1 cellular context compared by ENCODE assay signal in the genomic region with DNA sequence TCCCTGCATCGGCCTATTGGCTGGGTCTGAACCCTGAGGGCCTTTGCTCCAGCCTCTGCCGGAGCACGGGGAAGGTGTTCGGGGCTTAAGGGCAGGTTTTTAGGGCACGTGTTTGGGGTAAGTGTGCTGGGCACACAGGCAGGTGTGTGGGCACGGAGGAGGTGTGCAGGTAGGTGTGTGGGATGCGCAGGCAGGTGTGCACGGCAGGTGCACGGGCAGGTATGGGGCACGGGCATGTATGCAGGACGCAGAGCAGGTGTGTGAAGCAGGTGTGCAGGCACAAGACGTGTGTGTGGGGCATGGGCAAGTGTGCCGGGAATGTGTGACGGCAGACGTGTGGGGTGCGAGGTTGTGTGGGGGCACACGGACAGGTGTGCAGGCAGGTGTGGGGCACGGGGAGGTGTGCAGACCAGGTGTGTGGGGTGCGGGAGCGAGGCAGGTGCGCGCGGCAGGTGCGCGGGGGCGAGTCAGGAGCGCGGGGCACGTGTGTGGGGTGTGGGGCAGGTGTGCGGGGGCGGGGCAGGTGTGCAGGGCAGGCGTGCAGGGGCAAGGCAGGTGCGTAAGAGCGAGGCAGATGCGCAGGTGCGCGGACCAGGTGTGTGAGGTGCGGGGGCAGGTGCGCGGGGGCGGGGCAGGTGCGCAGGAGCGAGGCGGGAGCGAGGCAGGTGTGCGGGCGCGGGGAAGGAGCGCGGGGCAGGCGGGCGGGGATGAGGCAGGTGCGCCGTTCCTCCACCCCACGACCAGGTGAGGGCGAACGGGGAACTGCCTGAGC.
TF ChIP-seq lines count a peak whose summit lies in the region.

No MANE protein-coding gene starts in this region.

TF ChIP-seq in HepG2, 621 proteins besides CTCF, POLR2A, EP300 and RAD21 (continued from another document and continues in another):
- TF ChIP-seq, protein P1, sequence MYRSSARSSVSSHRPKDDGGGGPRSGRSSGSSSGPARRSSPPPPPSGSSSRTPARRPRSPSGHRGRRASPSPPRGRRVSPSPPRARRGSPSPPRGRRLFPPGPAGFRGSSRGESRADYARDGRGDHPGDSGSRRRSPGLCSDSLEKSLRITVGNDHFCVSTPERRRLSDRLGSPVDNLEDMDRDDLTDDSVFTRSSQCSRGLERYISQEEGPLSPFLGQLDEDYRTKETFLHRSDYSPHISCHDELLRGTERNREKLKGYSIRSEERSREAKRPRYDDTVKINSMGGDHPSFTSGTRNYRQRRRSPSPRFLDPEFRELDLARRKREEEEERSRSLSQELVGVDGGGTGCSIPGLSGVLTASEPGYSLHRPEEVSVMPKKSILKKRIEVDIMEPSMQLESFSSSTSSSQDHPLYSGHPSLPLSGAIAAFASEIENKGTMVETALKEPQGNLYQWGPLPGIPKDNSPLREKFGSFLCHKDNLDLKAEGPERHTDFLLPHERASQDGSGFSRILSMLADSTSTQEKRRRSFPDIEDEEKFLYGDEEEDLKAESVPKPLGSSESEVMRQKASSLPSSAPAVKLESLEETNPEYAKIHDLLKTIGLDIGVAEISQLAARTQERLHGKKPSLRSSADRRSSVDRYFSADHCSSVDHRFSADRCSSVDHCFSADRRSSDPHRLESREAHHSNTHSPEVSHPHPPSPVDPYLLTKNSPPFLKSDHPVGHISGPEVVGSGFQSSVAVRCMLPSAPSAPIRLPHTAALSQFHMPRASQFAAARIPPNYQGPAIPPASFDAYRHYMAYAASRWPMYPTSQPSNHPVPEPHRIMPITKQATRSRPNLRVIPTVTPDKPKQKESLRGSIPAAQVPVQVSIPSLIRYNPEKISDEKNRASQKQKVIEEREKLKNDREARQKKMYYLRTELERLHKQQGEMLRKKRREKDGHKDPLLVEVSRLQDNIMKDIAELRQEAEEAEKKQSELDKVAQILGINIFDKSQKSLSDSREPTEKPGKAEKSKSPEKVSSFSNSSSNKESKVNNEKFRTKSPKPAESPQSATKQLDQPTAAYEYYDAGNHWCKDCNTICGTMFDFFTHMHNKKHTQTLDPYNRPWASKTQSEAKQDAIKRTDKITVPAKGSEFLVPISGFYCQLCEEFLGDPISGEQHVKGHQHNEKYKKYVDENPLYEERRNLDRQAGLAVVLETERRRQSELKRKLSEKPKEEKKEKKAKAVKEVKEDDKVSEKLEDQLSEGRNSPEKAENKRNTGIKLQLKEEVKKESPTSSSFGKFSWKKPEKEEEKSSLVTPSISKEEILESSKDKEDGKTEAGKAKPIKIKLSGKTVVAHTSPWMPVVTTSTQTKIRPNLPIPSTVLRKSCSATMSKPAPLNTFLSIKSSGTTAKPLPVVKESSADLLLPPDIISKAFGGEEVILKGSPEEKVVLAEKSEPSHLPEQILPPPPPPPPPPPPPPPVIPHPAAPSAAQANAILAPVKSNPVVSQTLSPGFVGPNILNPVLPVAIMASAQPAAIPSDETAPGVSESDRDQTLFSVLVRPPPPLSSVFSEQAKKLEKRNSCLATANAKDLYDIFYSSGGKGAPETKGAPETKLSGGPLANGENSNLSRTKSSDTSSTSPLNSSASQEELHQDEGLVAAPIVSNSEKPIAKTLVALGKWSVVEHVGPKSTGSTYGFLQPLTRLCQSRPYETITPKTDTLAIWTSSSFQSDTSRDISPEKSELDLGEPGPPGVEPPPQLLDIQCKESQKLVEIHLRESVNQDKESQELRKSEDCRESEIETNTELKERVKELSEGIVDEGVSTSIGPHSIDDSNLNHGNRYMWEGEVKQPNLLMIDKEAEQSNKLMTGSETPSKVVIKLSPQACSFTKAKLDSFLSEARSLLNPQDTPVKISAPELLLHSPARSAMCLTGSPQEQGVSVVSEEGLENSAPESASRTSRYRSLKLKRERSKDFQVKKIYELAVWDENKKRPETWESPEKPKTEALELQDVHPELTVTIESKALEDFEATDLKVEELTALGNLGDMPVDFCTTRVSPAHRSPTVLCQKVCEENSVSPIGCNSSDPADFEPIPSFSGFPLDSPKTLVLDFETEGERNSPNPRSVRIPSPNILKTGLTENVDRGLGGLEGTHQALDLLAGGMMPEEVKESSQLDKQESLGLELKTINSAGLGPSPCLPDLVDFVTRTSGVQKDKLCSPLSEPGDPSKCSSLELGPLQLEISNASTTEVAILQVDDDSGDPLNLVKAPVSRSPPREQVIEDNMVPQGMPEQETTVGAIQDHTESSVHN (CRISPR knock-in tag; IDR thresholded peaks at IDR 0.05): no peak
- TF ChIP-seq FOXK2 (IDR thresholded peaks at IDR 0.05) (no peak), PHF21A (CRISPR knock-in tag; IDR thresholded peaks at IDR 0.05) (no peak), ZNF567 (CRISPR knock-in tag; IDR thresholded peaks at IDR 0.05; ENCODE audit: borderline replicate concordance) (0 out of 2 replicates have a peak, but pooled peaks have one; percentile 22), ZNF354B (CRISPR knock-in tag; IDR thresholded peaks at IDR 0.05) (no peak), RNF2 (conservative IDR thresholded peaks at IDR 0.05; ENCODE audit: low read depth) (no peak), NFKB2 (CRISPR knock-in tag; IDR thresholded peaks at IDR 0.05; ENCODE audit: borderline replicate concordance) (no peak), POLR2AphosphoS2 (IDR thresholded peaks at IDR 0.05; ENCODE audit: low read depth, low read length) (no peak)
- TF ChIP-seq, protein P2, sequence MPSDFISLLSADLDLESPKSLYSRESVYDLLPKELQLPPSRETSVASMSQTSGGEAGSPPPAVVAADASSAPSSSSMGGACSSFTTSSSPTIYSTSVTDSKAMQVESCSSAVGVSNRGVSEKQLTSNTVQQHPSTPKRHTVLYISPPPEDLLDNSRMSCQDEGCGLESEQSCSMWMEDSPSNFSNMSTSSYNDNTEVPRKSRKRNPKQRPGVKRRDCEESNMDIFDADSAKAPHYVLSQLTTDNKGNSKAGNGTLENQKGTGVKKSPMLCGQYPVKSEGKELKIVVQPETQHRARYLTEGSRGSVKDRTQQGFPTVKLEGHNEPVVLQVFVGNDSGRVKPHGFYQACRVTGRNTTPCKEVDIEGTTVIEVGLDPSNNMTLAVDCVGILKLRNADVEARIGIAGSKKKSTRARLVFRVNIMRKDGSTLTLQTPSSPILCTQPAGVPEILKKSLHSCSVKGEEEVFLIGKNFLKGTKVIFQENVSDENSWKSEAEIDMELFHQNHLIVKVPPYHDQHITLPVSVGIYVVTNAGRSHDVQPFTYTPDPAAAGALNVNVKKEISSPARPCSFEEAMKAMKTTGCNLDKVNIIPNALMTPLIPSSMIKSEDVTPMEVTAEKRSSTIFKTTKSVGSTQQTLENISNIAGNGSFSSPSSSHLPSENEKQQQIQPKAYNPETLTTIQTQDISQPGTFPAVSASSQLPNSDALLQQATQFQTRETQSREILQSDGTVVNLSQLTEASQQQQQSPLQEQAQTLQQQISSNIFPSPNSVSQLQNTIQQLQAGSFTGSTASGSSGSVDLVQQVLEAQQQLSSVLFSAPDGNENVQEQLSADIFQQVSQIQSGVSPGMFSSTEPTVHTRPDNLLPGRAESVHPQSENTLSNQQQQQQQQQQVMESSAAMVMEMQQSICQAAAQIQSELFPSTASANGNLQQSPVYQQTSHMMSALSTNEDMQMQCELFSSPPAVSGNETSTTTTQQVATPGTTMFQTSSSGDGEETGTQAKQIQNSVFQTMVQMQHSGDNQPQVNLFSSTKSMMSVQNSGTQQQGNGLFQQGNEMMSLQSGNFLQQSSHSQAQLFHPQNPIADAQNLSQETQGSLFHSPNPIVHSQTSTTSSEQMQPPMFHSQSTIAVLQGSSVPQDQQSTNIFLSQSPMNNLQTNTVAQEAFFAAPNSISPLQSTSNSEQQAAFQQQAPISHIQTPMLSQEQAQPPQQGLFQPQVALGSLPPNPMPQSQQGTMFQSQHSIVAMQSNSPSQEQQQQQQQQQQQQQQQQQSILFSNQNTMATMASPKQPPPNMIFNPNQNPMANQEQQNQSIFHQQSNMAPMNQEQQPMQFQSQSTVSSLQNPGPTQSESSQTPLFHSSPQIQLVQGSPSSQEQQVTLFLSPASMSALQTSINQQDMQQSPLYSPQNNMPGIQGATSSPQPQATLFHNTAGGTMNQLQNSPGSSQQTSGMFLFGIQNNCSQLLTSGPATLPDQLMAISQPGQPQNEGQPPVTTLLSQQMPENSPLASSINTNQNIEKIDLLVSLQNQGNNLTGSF (CRISPR knock-in tag; IDR thresholded peaks at IDR 0.05): no peak
- TF ChIP-seq, protein P3, sequence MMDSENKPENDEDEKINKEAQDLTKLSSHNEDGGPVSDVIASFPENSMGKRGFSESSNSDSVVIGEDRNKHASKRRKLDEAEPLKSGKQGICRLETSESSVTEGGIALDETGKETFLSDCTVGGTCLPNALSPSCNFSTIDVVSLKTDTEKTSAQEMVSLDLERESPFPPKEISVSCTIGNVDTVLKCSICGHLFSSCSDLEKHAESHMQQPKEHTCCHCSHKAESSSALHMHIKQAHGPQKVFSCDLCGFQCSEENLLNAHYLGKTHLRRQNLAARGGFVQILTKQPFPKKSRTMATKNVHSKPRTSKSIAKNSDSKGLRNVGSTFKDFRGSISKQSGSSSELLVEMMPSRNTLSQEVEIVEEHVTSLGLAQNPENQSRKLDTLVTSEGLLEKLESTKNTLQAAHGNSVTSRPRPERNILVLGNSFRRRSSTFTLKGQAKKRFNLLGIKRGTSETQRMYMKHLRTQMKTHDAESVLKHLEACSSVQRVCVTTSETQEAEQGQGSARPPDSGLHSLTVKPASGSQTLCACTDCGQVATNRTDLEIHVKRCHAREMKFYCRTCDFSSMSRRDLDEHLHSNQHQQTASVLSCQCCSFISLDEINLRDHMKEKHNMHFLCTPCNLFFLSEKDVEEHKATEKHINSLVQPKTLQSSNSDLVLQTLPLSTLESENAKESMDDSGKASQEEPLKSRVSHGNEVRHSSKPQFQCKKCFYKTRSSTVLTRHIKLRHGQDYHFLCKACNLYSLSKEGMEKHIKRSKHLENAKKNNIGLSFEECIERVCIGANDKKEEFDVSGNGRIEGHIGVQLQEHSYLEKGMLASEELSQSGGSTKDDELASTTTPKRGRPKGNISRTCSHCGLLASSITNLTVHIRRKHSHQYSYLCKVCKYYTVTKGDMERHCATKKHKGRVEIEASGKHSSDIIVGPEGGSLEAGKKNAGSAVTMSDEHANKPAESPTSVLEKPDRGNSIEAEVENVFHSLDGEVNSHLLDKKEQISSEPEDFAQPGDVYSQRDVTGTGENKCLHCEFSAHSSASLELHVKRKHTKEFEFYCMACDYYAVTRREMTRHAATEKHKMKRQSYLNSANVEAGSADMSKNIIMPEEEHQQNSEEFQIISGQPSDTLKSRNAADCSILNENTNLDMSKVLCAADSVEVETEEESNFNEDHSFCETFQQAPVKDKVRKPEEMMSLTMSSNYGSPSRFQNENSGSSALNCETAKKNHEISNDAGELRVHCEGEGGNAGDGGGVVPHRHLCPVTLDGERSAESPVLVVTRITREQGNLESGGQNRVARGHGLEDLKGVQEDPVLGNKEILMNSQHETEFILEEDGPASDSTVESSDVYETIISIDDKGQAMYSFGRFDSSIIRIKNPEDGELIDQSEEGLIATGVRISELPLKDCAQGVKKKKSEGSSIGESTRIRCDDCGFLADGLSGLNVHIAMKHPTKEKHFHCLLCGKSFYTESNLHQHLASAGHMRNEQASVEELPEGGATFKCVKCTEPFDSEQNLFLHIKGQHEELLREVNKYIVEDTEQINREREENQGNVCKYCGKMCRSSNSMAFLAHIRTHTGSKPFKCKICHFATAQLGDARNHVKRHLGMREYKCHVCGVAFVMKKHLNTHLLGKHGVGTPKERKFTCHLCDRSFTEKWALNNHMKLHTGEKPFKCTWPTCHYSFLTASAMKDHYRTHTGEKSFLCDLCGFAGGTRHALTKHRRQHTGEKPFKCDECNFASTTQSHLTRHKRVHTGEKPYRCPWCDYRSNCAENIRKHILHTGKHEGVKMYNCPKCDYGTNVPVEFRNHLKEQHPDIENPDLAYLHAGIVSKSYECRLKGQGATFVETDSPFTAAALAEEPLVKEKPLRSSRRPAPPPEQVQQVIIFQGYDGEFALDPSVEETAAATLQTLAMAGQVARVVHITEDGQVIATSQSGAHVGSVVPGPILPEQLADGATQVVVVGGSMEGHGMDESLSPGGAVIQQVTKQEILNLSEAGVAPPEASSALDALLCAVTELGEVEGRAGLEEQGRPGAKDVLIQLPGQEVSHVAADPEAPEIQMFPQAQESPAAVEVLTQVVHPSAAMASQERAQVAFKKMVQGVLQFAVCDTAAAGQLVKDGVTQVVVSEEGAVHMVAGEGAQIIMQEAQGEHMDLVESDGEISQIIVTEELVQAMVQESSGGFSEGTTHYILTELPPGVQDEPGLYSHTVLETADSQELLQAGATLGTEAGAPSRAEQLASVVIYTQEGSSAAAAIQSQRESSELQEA (CRISPR knock-in tag; IDR thresholded peaks at IDR 0.05; ENCODE audit: not compliant biosample characterization): no peak
- TF ChIP-seq, protein P4, sequence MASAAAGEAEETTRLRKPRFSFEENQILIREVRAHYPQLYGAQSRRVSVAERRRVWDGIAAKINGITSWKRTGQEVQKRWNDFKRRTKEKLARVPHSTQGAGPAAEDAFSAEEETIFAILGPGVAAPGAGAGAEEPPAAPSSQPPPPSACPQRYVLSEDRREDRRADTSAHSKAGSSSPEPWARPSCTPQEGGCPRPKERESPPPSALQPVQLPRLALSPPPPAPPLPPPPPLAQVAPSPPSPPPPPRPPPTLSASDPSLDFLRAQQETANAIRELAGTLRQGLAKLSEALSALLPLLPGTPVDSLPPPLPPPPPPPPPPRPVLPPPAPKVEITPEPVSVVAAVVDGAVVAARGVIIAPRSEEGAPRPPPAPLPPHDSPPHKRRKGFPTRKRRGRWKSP (CRISPR knock-in tag; IDR thresholded peaks at IDR 0.05): no peak
- TF ChIP-seq, protein P5, sequence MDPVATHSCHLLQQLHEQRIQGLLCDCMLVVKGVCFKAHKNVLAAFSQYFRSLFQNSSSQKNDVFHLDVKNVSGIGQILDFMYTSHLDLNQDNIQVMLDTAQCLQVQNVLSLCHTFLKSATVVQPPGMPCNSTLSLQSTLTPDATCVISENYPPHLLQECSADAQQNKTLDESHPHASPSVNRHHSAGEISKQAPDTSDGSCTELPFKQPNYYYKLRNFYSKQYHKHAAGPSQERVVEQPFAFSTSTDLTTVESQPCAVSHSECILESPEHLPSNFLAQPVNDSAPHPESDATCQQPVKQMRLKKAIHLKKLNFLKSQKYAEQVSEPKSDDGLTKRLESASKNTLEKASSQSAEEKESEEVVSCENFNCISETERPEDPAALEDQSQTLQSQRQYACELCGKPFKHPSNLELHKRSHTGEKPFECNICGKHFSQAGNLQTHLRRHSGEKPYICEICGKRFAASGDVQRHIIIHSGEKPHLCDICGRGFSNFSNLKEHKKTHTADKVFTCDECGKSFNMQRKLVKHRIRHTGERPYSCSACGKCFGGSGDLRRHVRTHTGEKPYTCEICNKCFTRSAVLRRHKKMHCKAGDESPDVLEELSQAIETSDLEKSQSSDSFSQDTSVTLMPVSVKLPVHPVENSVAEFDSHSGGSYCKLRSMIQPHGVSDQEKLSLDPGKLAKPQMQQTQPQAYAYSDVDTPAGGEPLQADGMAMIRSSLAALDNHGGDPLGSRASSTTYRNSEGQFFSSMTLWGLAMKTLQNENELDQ (CRISPR knock-in tag; IDR thresholded peaks at IDR 0.05; ENCODE audit: borderline replicate concordance): no peak
- TF ChIP-seq, protein P6, sequence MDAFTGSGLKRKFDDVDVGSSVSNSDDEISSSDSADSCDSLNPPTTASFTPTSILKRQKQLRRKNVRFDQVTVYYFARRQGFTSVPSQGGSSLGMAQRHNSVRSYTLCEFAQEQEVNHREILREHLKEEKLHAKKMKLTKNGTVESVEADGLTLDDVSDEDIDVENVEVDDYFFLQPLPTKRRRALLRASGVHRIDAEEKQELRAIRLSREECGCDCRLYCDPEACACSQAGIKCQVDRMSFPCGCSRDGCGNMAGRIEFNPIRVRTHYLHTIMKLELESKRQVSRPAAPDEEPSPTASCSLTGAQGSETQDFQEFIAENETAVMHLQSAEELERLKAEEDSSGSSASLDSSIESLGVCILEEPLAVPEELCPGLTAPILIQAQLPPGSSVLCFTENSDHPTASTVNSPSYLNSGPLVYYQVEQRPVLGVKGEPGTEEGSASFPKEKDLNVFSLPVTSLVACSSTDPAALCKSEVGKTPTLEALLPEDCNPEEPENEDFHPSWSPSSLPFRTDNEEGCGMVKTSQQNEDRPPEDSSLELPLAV (CRISPR knock-in tag; conservative IDR thresholded peaks at IDR 0.05; ENCODE audit: low read depth): no peak
